In the genomic region with DNA sequence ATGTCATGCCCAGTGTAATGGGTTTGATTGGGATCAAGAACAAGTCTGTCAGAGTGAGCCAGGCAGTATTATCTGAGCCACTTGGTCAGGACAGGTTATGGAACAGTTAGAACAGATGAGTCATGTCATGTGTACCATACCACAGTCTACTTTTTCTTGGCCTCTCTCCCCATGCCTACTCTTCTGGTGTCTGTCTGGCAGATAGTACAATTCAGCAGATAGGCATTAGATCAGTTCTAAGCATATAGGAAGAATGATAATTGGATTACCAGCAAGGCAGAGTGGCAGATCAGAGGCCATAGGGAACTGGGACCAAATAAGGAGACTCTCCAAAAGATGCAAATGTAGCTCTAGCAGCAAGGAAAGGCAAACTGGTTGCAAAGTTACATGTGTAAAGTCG, we compare ENCODE assay signal across 8 cellular contexts. TPM values are rescaled to one million over a fixed set of nuclear protein-coding genes. Genes with fewer than 3 reads are reported as not detected.
DNase-seq lines count a peak whose midpoint lies in the region; ATAC-seq and TF ChIP-seq lines count a peak whose summit lies in the region.

No MANE protein-coding gene starts in this region.

- peak overlapping the region; percentile 7 for H3K4me3 Mint-ChIP-seq in natural killer cell

- ATAC-seq in GM18868 (IDR thresholded peaks at IDR 0.05; ENCODE audit: unreplicated experiment) (peak; percentile 72), HG03460 (IDR thresholded peaks at IDR 0.05; ENCODE audit: unreplicated experiment) (peak; percentile 72), natural killer cell (peak; percentile 38 to 69 (median 52))

- no peaks in the 10 kb centered on the region for H3K9me3 ChIP-seq in breast epithelium

- peak overlapping the region; percentile 74 to 77 for H3K27ac Mint-ChIP-seq in natural killer cell

- intact Hi-C loops in breast epithelium (cut with DNase I; ENCODE audit: low total_unique reads) = no loop called here
- intact Hi-C loops in natural killer cell (cut with micrococcal nuclease) = loop anchor here (5.0 kb wide), 1 partner anchor 36 kb away; no protein-coding TSS in a partner anchor
- intact Hi-C loops in dorsolateral prefrontal cortex (cut with DNase I) = no loop called here

- DNase-seq in breast epithelium (ENCODE audit: low spot score in 2 of 2) (no peak), natural killer cell (no peak), cerebellar cortex (ENCODE audit: low spot score) (no peak), dorsolateral prefrontal cortex (no peak), LoVo (ENCODE audit: low spot score) (no peak), D341Med (ENCODE audit: low spot score) (no peak)

- TF ChIP-seq POLR2A in breast epithelium (IDR thresholded peaks at IDR 0.05) = no peak

- H3K36me3 ChIP-seq in breast epithelium = no peaks in the 10 kb centered on the region

- H3K27ac ChIP-seq in breast epithelium (peak overlapping the region; percentile 27 to 46), dorsolateral prefrontal cortex (peak overlapping the region in 12 of 59 donors; percentile 5 to 49 (median 36))

- no peaks in the 10 kb centered on the region for H3K9me3 Mint-ChIP-seq in natural killer cell

- H3K36me3 Mint-ChIP-seq in natural killer cell = peaks cover 7% of the 10 kb centered on the region

- no peaks in the 10 kb centered on the region for H3K27me3 Mint-ChIP-seq in natural killer cell (ENCODE audit: low read depth in 2 of 2)

- TF ChIP-seq CTCF in breast epithelium (IDR thresholded peaks at IDR 0.05) (no peak), natural killer cell (IDR thresholded peaks at IDR 0.05) (no peak), dorsolateral prefrontal cortex (IDR thresholded peaks at IDR 0.05 in 54 of 56, conservative IDR thresholded peaks at IDR 0.05 in 2 of 56; ENCODE audit: low read depth in 1 of 56, partially characterized antibody in 56 of 56) (no peak)

- peaks cover 0 to 4% of the 10 kb centered on the region in 2 donors for H3K4me1 ChIP-seq in breast epithelium

- H3K27me3 ChIP-seq in breast epithelium = no peaks in the 10 kb centered on the region
- H3K27me3 ChIP-seq in dorsolateral prefrontal cortex = no peaks in the 10 kb centered on the region

- peaks cover 68 to 71% of the 10 kb centered on the region in 2 donors for H3K4me1 Mint-ChIP-seq in natural killer cell

- H3K4me3 ChIP-seq in breast epithelium (no peak overlapping the region), dorsolateral prefrontal cortex (no peak overlapping the region)

RNA-seq across cellular contexts. Expression of gene FBXO34, which starts 30.5 kb away (rescaled TPM):
- total RNA-seq in breast epithelium (10 to 100 TPM; 31.8 to 56.5 (median 34.7) TPM), natural killer cell (10 to 100 TPM; 34.7 to 39.3 (median 36.6) TPM), dorsolateral prefrontal cortex (10 to 100 TPM; 21.6 to 85.6 (median 58.1) TPM)
